Comparison of ENCODE assay signal across 23 cellular contexts in genomic region chr10:93827035-93827804, GRCh38.
"Had no signal": no experiment of that assay in that cellular context is flagged by ENCODE, and none has a peak within 500 bp of the region (broad histone marks: within the 10 kb centered on the region; RNA-seq: fewer than 3 reads in every experiment).

No MANE protein-coding gene starts in this region.

- H3K4me1 ChIP-seq: heart right ventricle, tibial artery, upper lobe of right lung, vagina had no signal

- H3K4me3 Mint-ChIP-seq: endodermal cell; naive thymus-derived CD4-positive, alpha-beta T cell; nephron progenitor cell; stimulated activated effector memory CD8-positive, alpha-beta T cell treated with anti-CD3 and anti-CD28 coated beads, Interleukin-12 subunit alpha, Interleukin-12 subunit beta, amount 100 ng/mL, for 72 hours had no signal

- DNase-seq: effector CD4-positive, alpha-beta T cell; erythroblast; foreskin melanocyte; heart right ventricle; hypothalamus; kidney glomerular epithelial cell; naive thymus-derived CD4-positive, alpha-beta T cell; nephron progenitor cell; posterior cingulate gyrus; right cardiac atrium; small intestine; stimulated activated CD4-positive, alpha-beta T cell treated with anti-CD3 and anti-CD28 coated beads, Interleukin-4, amount 100 ng/mL, for 1 hour; stimulated activated CD8-positive, alpha-beta memory T cell treated with anti-CD3 and anti-CD28 coated beads, Interleukin-4, amount 100 ng/mL, for 48 hours; stimulated activated naive CD8-positive, alpha-beta T cell treated with anti-CD3 and anti-CD28 coated beads, Interleukin-15, Interleukin-2, amounts not matched to agents 100 U/mL and 50 U/mL, for 24 hours; tibial artery; upper lobe of right lung had no signal

- H3K27me3 ChIP-seq: heart right ventricle, neutrophil, tibial artery, upper lobe of right lung, vagina had no signal

- H3K9me3 Mint-ChIP-seq: stimulated activated effector memory CD8-positive, alpha-beta T cell treated with anti-CD3 and anti-CD28 coated beads, Interleukin-12 subunit alpha, Interleukin-12 subunit beta, amount 100 ng/mL, for 72 hours had no signal

- H3K9me3 ChIP-seq: heart right ventricle, neutrophil, tibial artery, upper lobe of right lung, vagina had no signal

- H3K4me1 Mint-ChIP-seq: stimulated activated effector memory CD8-positive, alpha-beta T cell treated with anti-CD3 and anti-CD28 coated beads, Interleukin-12 subunit alpha, Interleukin-12 subunit beta, amount 100 ng/mL, for 72 hours had no signal

- FAIRE-seq: endothelial cell of umbilical vein, islet of Langerhans, small intestine had no signal

- H3K36me3 Mint-ChIP-seq: stimulated activated effector memory CD8-positive, alpha-beta T cell treated with anti-CD3 and anti-CD28 coated beads, Interleukin-12 subunit alpha, Interleukin-12 subunit beta, amount 100 ng/mL, for 72 hours had no signal

- H3K27ac ChIP-seq: coronary artery, heart right ventricle, neutrophil, tibial artery, upper lobe of right lung, vagina had no signal

- H3K36me3 ChIP-seq: heart right ventricle, neutrophil, tibial artery, upper lobe of right lung, vagina had no signal

- H3K4me3 ChIP-seq: coronary artery, heart right ventricle, tibial artery, upper lobe of right lung, vagina had no signal

- ATAC-seq: heart right ventricle; naive thymus-derived CD4-positive, alpha-beta T cell; right cardiac atrium; stimulated activated naive CD8-positive, alpha-beta T cell treated with anti-CD3 and anti-CD28 coated beads, Interleukin-15, Interleukin-2, amounts not matched to agents 100 U/mL and 50 U/mL, for 24 hours; upper lobe of right lung had no signal

- H3K27ac Mint-ChIP-seq: endodermal cell; naive thymus-derived CD4-positive, alpha-beta T cell; nephron progenitor cell; stimulated activated effector memory CD8-positive, alpha-beta T cell treated with anti-CD3 and anti-CD28 coated beads, Interleukin-12 subunit alpha, Interleukin-12 subunit beta, amount 100 ng/mL, for 72 hours had no signal
